ENCODE assay signal across 26 cellular contexts in genomic region chr20:37386505-37387201, GRCh38. TPM values are rescaled to one million over a fixed set of nuclear protein-coding genes. Genes with fewer than 3 reads are reported as not detected.
A peak's percentile ranks its signal among the peaks of the same experiment; 100 is the strongest.
DNase-seq lines count a peak whose midpoint lies in the region; ATAC-seq and TF ChIP-seq lines count a peak whose summit lies in the region.
"Had no signal": no experiment of that assay in that cellular context is flagged by ENCODE, and none has a peak within 500 bp of the region (broad histone marks: within the 10 kb centered on the region; RNA-seq: fewer than 3 reads in every experiment).

No MANE protein-coding gene starts in this region.

- no peaks in the 10 kb centered on the region for H3K9me3 ChIP-seq in CD4-positive, alpha-beta T cell (ENCODE audit: control insufficient read depth, low read length)
- H3K9me3 ChIP-seq in HEK293 (ENCODE audit: control insufficient read depth, insufficient read depth, low read depth, low read length) = no peaks in the 10 kb centered on the region
- H3K9me3 ChIP-seq: vagina had no signal

- peaks cover 7% of the 10 kb centered on the region for H3K4me1 Mint-ChIP-seq in CD4-positive, alpha-beta T cell (ENCODE audit: low read depth)
- H3K4me1 Mint-ChIP-seq in immature natural killer cell = peaks cover 7 to 11% of the 10 kb centered on the region in 2 donors

- H3K36me3 Mint-ChIP-seq in CD4-positive, alpha-beta T cell (ENCODE audit: low read depth) = no peaks in the 10 kb centered on the region
- H3K36me3 Mint-ChIP-seq in immature natural killer cell = no peaks in the 10 kb centered on the region
- H3K36me3 Mint-ChIP-seq: activated naive CD4-positive, alpha-beta T cell treated with anti-CD3 and anti-CD28 coated beads, Interleukin-2, amount 50 U/mL, for 72 hours had no signal

- H3K36me3 ChIP-seq in HEK293 (ENCODE audit: control insufficient read depth in 2 of 2, insufficient read depth in 1 of 2, low read length in 2 of 2) = peaks cover 0 to 63% of the 10 kb centered on the region in 2 experiments; a peak in 1 of 3 replicates

- intact Hi-C loops in CD4-positive, alpha-beta T cell (cut with DNase I, micrococcal nuclease) = no loop called here
- intact Hi-C loops in sciatic nerve (cut with DNase I) = loop anchor here (10.0 kb wide), 1 partner anchor 112 kb away; no protein-coding TSS in a partner anchor

- CTCF ChIA-PET in CD4-positive, alpha-beta T cell (lab: Charles Lee) = no interaction called here
- CTCF ChIA-PET in HEK293 (lab: Yijun Ruan, JAX) = no interaction called here

- ATAC-seq in CD4-positive, alpha-beta T cell (ENCODE audit: poor library complexity) = no peak
- ATAC-seq in sciatic nerve = no peak
- ATAC-seq in GM18498 (IDR thresholded peaks at IDR 0.05; ENCODE audit: unreplicated experiment) = no peak
- ATAC-seq: activated naive CD4-positive, alpha-beta T cell treated with anti-CD3 and anti-CD28 coated beads, Interleukin-2, amount 50 U/mL, for 72 hours; esophagus mucosa; right cardiac atrium had no signal

- H3K4me1 ChIP-seq in HEK293 (ENCODE audit: control insufficient read depth, insufficient read depth, low read length) = no peaks in the 10 kb centered on the region

- no peak overlapping the region for H3K27ac ChIP-seq in CD4-positive, alpha-beta T cell (ENCODE audit: low read depth, low read length)
- no peak overlapping the region for H3K27ac ChIP-seq in HEK293 (ENCODE audit: extremely low read depth, low read depth, low read length)
- H3K27ac ChIP-seq: GM23248, vagina had no signal

- peak overlapping the region; percentile 30 for H3K4me3 Mint-ChIP-seq in CD4-positive, alpha-beta T cell
- peak overlapping the region in 1 of 5 donors; percentile 4 for H3K4me3 Mint-ChIP-seq in immature natural killer cell

- H3K27me3 Mint-ChIP-seq in CD4-positive, alpha-beta T cell = no peaks in the 10 kb centered on the region
- peaks cover 0 to 2% (median 2%) of the 10 kb centered on the region in 3 donors for H3K27me3 Mint-ChIP-seq in immature natural killer cell (ENCODE audit: low read depth in 3 of 3)

- H3K27me3 ChIP-seq in CD4-positive, alpha-beta T cell (ENCODE audit: control insufficient read depth, insufficient read depth, low read length) = no peaks in the 10 kb centered on the region
- H3K27me3 ChIP-seq: vagina had no signal

- no peak overlapping the region for H3K27ac Mint-ChIP-seq in CD4-positive, alpha-beta T cell
- H3K27ac Mint-ChIP-seq in immature natural killer cell = no peak overlapping the region
- H3K27ac Mint-ChIP-seq: activated naive CD4-positive, alpha-beta T cell treated with anti-CD3 and anti-CD28 coated beads, Interleukin-2, amount 50 U/mL, for 72 hours had no signal

- TF ChIP-seq CTCF in CD4-positive, alpha-beta T cell (IDR thresholded peaks at IDR 0.05) = no peak
- no peak for TF ChIP-seq CTCF in HEK293 (tag by site-specific recombination; IDR thresholded peaks at IDR 0.05)

- no peak overlapping the region for H3K4me3 ChIP-seq in HEK293 (ENCODE audit: low read depth, low read length)
- H3K4me3 ChIP-seq: GM23248, vagina had no signal

- DNase-seq in CD4-positive, alpha-beta T cell = no peak
- DNase-seq in islet precursor cell (peak; percentile 34), sciatic nerve (ENCODE audit: low spot score) (peak; percentile 54), immature natural killer cell (no peak)
- no peak for DNase-seq in stimulated activated naive CD4-positive, alpha-beta T cell (lab: John Stamatoyannopoulos, UW)
- DNase-seq: activated CD4-positive, alpha-beta T cell treated with anti-CD3 and anti-CD28 coated beads for 1 hour; activated T-cell treated with anti-CD3 and anti-CD28 coated beads, Interleukin-2, amount 50 U/mL, for 48 hours; AML-193; DMS79 treated with DMSO at 0.1 percent for 48 hours; effector CD8-positive, alpha-beta T cell; GM23248; hippocampal formation; Kasumi-1; NCI-H187; NCI-H2227 treated with DMSO at 0.1 percent for 48 hours; NCI-H748 treated with DMSO at 0.1 percent for 48 hours; occipital lobe; stimulated activated CD4-positive, alpha-beta T cell treated with anti-CD3 and anti-CD28 coated beads, Interleukin-15, amount 100 ng/mL, for 24 hours; substantia nigra; SW 1271 had no signal

- no peaks in the 10 kb centered on the region for H3K9me3 Mint-ChIP-seq in CD4-positive, alpha-beta T cell
- no peaks in the 10 kb centered on the region for H3K9me3 Mint-ChIP-seq in immature natural killer cell
- H3K9me3 Mint-ChIP-seq: activated naive CD4-positive, alpha-beta T cell treated with anti-CD3 and anti-CD28 coated beads, Interleukin-2, amount 50 U/mL, for 72 hours had no signal

- POLR2A ChIA-PET in CD4-positive, alpha-beta T cell (lab: Charles Lee) = no interaction called here
- POLR2A ChIA-PET in HEK293 (lab: Yijun Ruan, JAX) = no interaction called here

TF ChIP-seq in HEK293, 187 proteins besides CTCF, POLR2A, EP300 and RAD21 (continues in another document):
- TF ChIP-seq ZNF394 (tag by site-specific recombination; IDR thresholded peaks at IDR 0.05; ENCODE audit: borderline replicate concordance) = peak; percentile 65
- no peak for TF ChIP-seq GFI1B (tag by site-specific recombination; IDR thresholded peaks at IDR 0.05)
- TF ChIP-seq PATZ1 (tag by site-specific recombination; IDR thresholded peaks at IDR 0.05) = no peak
- no peak for TF ChIP-seq ZNF704 (tag by site-specific recombination; IDR thresholded peaks at IDR 0.05)
- TF ChIP-seq BCL11A (tag by site-specific recombination; IDR thresholded peaks at IDR 0.05; ENCODE audit: low read depth) = no peak
- no peak for TF ChIP-seq ZBTB44 (tag by site-specific recombination; IDR thresholded peaks at IDR 0.05)
- TF ChIP-seq ZNF701 (tag by site-specific recombination; IDR thresholded peaks at IDR 0.05) = no peak
- no peak for TF ChIP-seq ZNF48 (tag by site-specific recombination; IDR thresholded peaks at IDR 0.05)
- no peak for TF ChIP-seq ZFHX2 (tag by site-specific recombination; conservative IDR thresholded peaks at IDR 0.05)
- TF ChIP-seq EGR2 (tag by site-specific recombination; IDR thresholded peaks at IDR 0.05; ENCODE audit: low read depth) = 0 out of 2 replicates have a peak, but pooled peaks have one; percentile 17
- TF ChIP-seq ZNF26 (tag by site-specific recombination; IDR thresholded peaks at IDR 0.05) = no peak

RNA-seq across cellular contexts. Expression of gene SRC, which starts 40.7 kb away (rescaled TPM):
- 1 to 10 TPM; 2.5 to 3.1 TPM for total RNA-seq in CD4-positive, alpha-beta T cell
- total RNA-seq in sciatic nerve = 23.7 TPM
- 1 to 10 TPM in 1 of 3 donors, under 1 TPM in 1, not detected in 1; 0.82 to 4.1 TPM for polyA plus RNA-seq in immature natural killer cell

Comparison
In these comparisons a context has a peak if more than half of its experiments do, and no peak if none do; other contexts are left out.
1. DNase-seq: peak in islet precursor cell (single experiment) and sciatic nerve (single experiment); none in CD4-positive, alpha-beta T cell (0 of 10), immature natural killer cell (0 of 3) and stimulated activated naive CD4-positive, alpha-beta T cell (0 of 6).